ENCODE assay signal across 30 cellular contexts in genomic region chr10:35937538-35937937, GRCh38.
"Had no signal": no experiment of that assay in that cellular context is flagged by ENCODE, and none has a peak within 500 bp of the region (broad histone marks: within the 10 kb centered on the region; RNA-seq: fewer than 3 reads in every experiment).

No MANE protein-coding gene starts in this region.

- H3K4me1 ChIP-seq: parathyroid adenoma, psoas muscle, upper lobe of left lung, vagina had no signal

- H3K27me3 ChIP-seq: neural progenitor cell, neutrophil, ovary, right lobe of liver, sigmoid colon, suprapubic skin, testis, tibial artery, transverse colon, upper lobe of left lung, vagina had no signal

- ATAC-seq: naive thymus-derived CD8-positive, alpha-beta T cell; natural killer cell treated with Interleukin-12 subunit alpha and Interleukin-12 subunit beta and Interleukin-15 and Interleukin-18, amount 100 ng/mL, for 72 hours; right cardiac atrium; right lobe of liver; stimulated activated memory B cell treated with anti-CD40 and anti-IgM and Interleukin-4, amounts not matched to agents 10 μg/mL and 1 μg/mL and 100 μg/mL, for 72 hours; stimulated activated naive CD8-positive, alpha-beta T cell treated with anti-CD3 and anti-CD28 coated beads, Interleukin-15, amount 100 ng/mL, for 72 hours; stimulated activated naive CD8-positive, alpha-beta T cell treated with anti-CD3 and anti-CD28 coated beads, Interleukin-15, Interleukin-2, amounts not matched to agents 100 U/mL and 50 U/mL, for 24 hours had no signal

- H3K4me1 Mint-ChIP-seq: naive B cell; stimulated activated memory B cell treated with anti-CD40 and anti-IgM and Interleukin-4, amounts not matched to agents 10 μg/mL and 1 μg/mL and 100 μg/mL, for 72 hours; stimulated activated naive CD8-positive, alpha-beta T cell treated with anti-CD3 and anti-CD28 coated beads, Interleukin-15, amount 100 ng/mL, for 72 hours had no signal

- H2AFZ ChIP-seq: neural progenitor cell, parathyroid adenoma had no signal

- H3K36me3 Mint-ChIP-seq: naive B cell; naive thymus-derived CD8-positive, alpha-beta T cell; natural killer cell treated with Interleukin-12 subunit alpha and Interleukin-12 subunit beta and Interleukin-15 and Interleukin-18, amount 100 ng/mL, for 72 hours; neural progenitor cell; stimulated activated memory B cell treated with anti-CD40 and anti-IgM and Interleukin-4, amounts not matched to agents 10 μg/mL and 1 μg/mL and 100 μg/mL, for 72 hours had no signal

- H3K36me3 ChIP-seq: neural progenitor cell, neutrophil, ovary, right lobe of liver, sigmoid colon, suprapubic skin, tibial artery, transverse colon, upper lobe of left lung, vagina had no signal

- H3K27ac Mint-ChIP-seq: naive thymus-derived CD8-positive, alpha-beta T cell; natural killer cell treated with Interleukin-12 subunit alpha and Interleukin-12 subunit beta and Interleukin-15 and Interleukin-18, amount 100 ng/mL, for 72 hours; neural progenitor cell; progenitor cell of endocrine pancreas; stimulated activated memory B cell treated with anti-CD40 and anti-IgM and Interleukin-4, amounts not matched to agents 10 μg/mL and 1 μg/mL and 100 μg/mL, for 72 hours; stimulated activated naive CD8-positive, alpha-beta T cell treated with anti-CD3 and anti-CD28 coated beads, Interleukin-15, amount 100 ng/mL, for 72 hours had no signal

- H3K9me3 ChIP-seq: neutrophil, ovary, psoas muscle, right lobe of liver, sigmoid colon, suprapubic skin, testis, tibial artery, transverse colon, upper lobe of left lung, vagina had no signal

- H3K9ac ChIP-seq: neural progenitor cell, parathyroid adenoma had no signal

- H3K4me3 ChIP-seq: neural progenitor cell, ovary, psoas muscle, right lobe of liver, sigmoid colon, suprapubic skin, testis, tibial artery, transverse colon, upper lobe of left lung, vagina had no signal

- H3K4me2 ChIP-seq: neural progenitor cell had no signal

- H3K4me3 Mint-ChIP-seq: naive B cell; naive thymus-derived CD8-positive, alpha-beta T cell; natural killer cell treated with Interleukin-12 subunit alpha and Interleukin-12 subunit beta and Interleukin-15 and Interleukin-18, amount 100 ng/mL, for 72 hours; neural progenitor cell; stimulated activated memory B cell treated with anti-CD40 and anti-IgM and Interleukin-4, amounts not matched to agents 10 μg/mL and 1 μg/mL and 100 μg/mL, for 72 hours; stimulated activated naive CD8-positive, alpha-beta T cell treated with anti-CD3 and anti-CD28 coated beads, Interleukin-15, amount 100 ng/mL, for 72 hours had no signal

- H3K79me2 ChIP-seq: parathyroid adenoma had no signal

- DNase-seq: naive B cell; naive thymus-derived CD8-positive, alpha-beta T cell; nucleus accumbens; ovary; posterior cingulate gyrus; psoas muscle; right cardiac atrium; right lobe of liver; sigmoid colon; small intestine; stimulated activated CD4-positive, alpha-beta T cell treated with anti-CD3 and anti-CD28 coated beads, Interleukin-15, amount 100 ng/mL, for 24 hours; stimulated activated CD4-positive, alpha-beta T cell treated with anti-CD3 and anti-CD28 coated beads, Interleukin-4, amount 100 ng/mL, for 1 hour; stimulated activated CD4-positive, alpha-beta T cell treated with anti-CD3 and anti-CD28 coated beads, Interleukin-4, amount 100 ng/mL, for 4 hours; stimulated activated CD8-positive, alpha-beta memory T cell treated with anti-CD3 and anti-CD28 coated beads, Interleukin-4, amount 100 ng/mL, for 48 hours; stimulated activated naive CD4-positive, alpha-beta T cell; stimulated activated naive CD8-positive, alpha-beta T cell treated with anti-CD3 and anti-CD28 coated beads, Interleukin-15, amount 100 ng/mL, for 72 hours; stimulated activated naive CD8-positive, alpha-beta T cell treated with anti-CD3 and anti-CD28 coated beads, Interleukin-15, Interleukin-2, amounts not matched to agents 100 U/mL and 50 U/mL, for 24 hours; substantia nigra; testis; tibial artery; transverse colon; upper lobe of left lung had no signal

- H3K27me3 Mint-ChIP-seq: natural killer cell treated with Interleukin-12 subunit alpha and Interleukin-12 subunit beta and Interleukin-15 and Interleukin-18, amount 100 ng/mL, for 72 hours; stimulated activated naive CD8-positive, alpha-beta T cell treated with anti-CD3 and anti-CD28 coated beads, Interleukin-15, amount 100 ng/mL, for 72 hours had no signal

- H3K27ac ChIP-seq: neural progenitor cell, neutrophil, ovary, parathyroid adenoma, psoas muscle, right lobe of liver, sigmoid colon, suprapubic skin, testis, tibial artery, transverse colon, upper lobe of left lung, vagina had no signal
